Comparison of ENCODE assay signal across 28 cellular contexts in genomic region chr18:35740616-35741015, GRCh38.
"Had no signal": no experiment of that assay in that cellular context is flagged by ENCODE, and none has a peak within 500 bp of the region (broad histone marks: within the 10 kb centered on the region; RNA-seq: fewer than 3 reads in every experiment).

No MANE protein-coding gene starts in this region.

- ATAC-seq: activated T-cell treated with anti-CD3 and anti-CD28 coated beads, Interleukin-2, amount 50 U/mL, for 4 hours; PC-3; SK-N-SH treated with all-trans-retinoic acid at 6 μM for 48 hours had no signal

- DNase-seq: activated B cell treated with CpG ODN at 0.5 μM for 24 hours; activated CD4-positive, alpha-beta memory T cell treated with anti-CD3 and anti-CD28 coated beads for 36 hours; activated CD4-positive, alpha-beta T cell treated with anti-CD3 and anti-CD28 coated beads for 4 hours; activated CD4-positive, alpha-beta T cell treated with anti-CD3 and anti-CD28 coated beads, Interleukin-2, amount 50 U/mL, for 1 hour; activated CD4-positive, CD25-positive, alpha-beta regulatory T cell treated with anti-CD3 and anti-CD28 coated beads, Interleukin-2, amount 50 U/mL, for 72 hours; activated CD8-positive, alpha-beta memory T cell treated with anti-CD3 and anti-CD28 coated beads, Interleukin-2, amount 50 U/mL, for 4 hours; activated effector memory CD4-positive, alpha-beta T cell treated with Interleukin-2 at 50 U/mL for 16 hours; activated naive CD8-positive, alpha-beta T cell treated with anti-CD3 and anti-CD28 coated beads, Interleukin-2, amount 10 ng/mL, durations not matched to agents 7 days and 5 days; activated T-cell treated with anti-CD3 and anti-CD28 coated beads for 4 hours; activated T-cell treated with anti-CD3 and anti-CD28 coated beads, Interleukin-2, amount 50 U/mL, for 4 hours; brain microvascular endothelial cell; Karpas-422; KBM-7; NCI-H1048; NCI-H1436 treated with DMSO at 0.1 percent for 48 hours; NCI-H1694 treated with DMSO at 0.1 percent for 48 hours; NCI-H2029; NCI-H345; NCI-H524 treated with DMSO at 0.1 percent for 48 hours; PC-3; Peyer's patch; RPMI8226; SHP77 treated with DMSO at 0.1 percent for 48 hours; T-helper 1 cell; T-helper 2 cell; T-helper 9 cell had no signal

- H3K27me3 ChIP-seq: brain microvascular endothelial cell, Peyer's patch had no signal

- H3K4me1 ChIP-seq: Peyer's patch had no signal

- H3K9me3 ChIP-seq: Peyer's patch had no signal

- H3K4me3 ChIP-seq: Peyer's patch had no signal

- H3K36me3 ChIP-seq: brain microvascular endothelial cell, Peyer's patch had no signal

- H3K27ac ChIP-seq: brain microvascular endothelial cell, Peyer's patch, VCaP had no signal
